ENCODE assay signal across 33 cellular contexts in the genomic region with DNA sequence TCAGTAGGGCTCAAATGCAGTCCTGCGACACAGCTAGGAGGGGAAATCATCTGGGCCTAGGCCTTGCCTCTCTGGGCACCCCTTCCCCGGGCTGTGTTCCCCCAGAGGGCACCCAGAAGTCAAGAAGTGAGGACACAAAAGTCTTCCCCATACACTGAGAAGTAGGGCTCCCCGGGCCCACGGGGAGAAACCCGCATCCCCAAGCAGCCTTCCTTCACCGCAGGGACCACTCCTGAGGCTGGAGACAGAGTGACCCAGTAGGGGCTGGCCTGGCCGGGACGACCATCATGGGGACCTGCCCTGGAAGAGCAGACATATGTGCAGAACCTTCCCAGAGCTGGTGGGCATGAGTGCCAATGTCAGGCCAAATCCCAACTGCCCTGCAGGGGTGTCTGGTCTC.
"Had no signal": no experiment of that assay in that cellular context is flagged by ENCODE, and none has a peak within 500 bp of the region (broad histone marks: within the 10 kb centered on the region; RNA-seq: fewer than 3 reads in every experiment).

No MANE protein-coding gene starts in this region.

- H3K4me3 Mint-ChIP-seq: activated B cell treated with CpG ODN at 0.5 μM for 24 hours; activated CD8-positive, alpha-beta T cell treated with anti-CD3 and anti-CD28 coated beads for 36 hours; activated naive CD4-positive, alpha-beta T cell treated with anti-CD3 and anti-CD28 coated beads, Interleukin-2, amount 10 ng/mL, durations not matched to agents 7 days and 5 days; activated naive CD8-positive, alpha-beta T cell treated with anti-CD3 and anti-CD28 coated beads, Interleukin-2, amount 10 ng/mL, durations not matched to agents 7 days and 5 days; activated T-cell treated with anti-CD3 and anti-CD28 coated beads, Interleukin-2, amount 50 U/mL, for 24 hours; activated T-cell treated with anti-CD3 and anti-CD28 coated beads, Interleukin-2, amount 50 U/mL, for 72 hours; brain; dendritic cell treated with granulocyte-macrophage colony-stimulating factor and Interleukin-4, amounts not matched to agents 40 ng/mL and 50 ng/mL, for 4 days; endodermal cell; T-helper 17 cell; T-helper 2 cell treated with Interferon-gamma antibody and Interleukin-4, amounts not matched to agents 5 μg/mL and 100 μg/mL, for 36 hours had no signal

- H3K27me3 ChIP-seq: ascending aorta, breast epithelium, cardiac muscle cell, colonic mucosa had no signal

- H3K4me1 Mint-ChIP-seq: activated B cell treated with CpG ODN at 0.5 μM for 24 hours; activated naive CD4-positive, alpha-beta T cell treated with anti-CD3 and anti-CD28 coated beads, Interleukin-2, amount 10 ng/mL, durations not matched to agents 7 days and 5 days; activated naive CD8-positive, alpha-beta T cell treated with anti-CD3 and anti-CD28 coated beads, Interleukin-2, amount 10 ng/mL, durations not matched to agents 7 days and 5 days; endodermal cell; T-helper 17 cell had no signal

- H3K9me3 Mint-ChIP-seq: activated B cell treated with CpG ODN at 0.5 μM for 24 hours; activated CD8-positive, alpha-beta T cell treated with anti-CD3 and anti-CD28 coated beads for 36 hours; activated naive CD4-positive, alpha-beta T cell treated with anti-CD3 and anti-CD28 coated beads, Interleukin-2, amount 10 ng/mL, durations not matched to agents 7 days and 5 days; activated naive CD4-positive, alpha-beta T cell treated with anti-CD3 and anti-CD28 coated beads, Interleukin-2, amount 50 U/mL, for 72 hours; activated naive CD8-positive, alpha-beta T cell treated with anti-CD3 and anti-CD28 coated beads, Interleukin-2, amount 10 ng/mL, durations not matched to agents 7 days and 5 days; activated T-cell treated with anti-CD3 and anti-CD28 coated beads, Interleukin-2, amount 50 U/mL, for 24 hours; dendritic cell treated with granulocyte-macrophage colony-stimulating factor and Interleukin-4, amounts not matched to agents 40 ng/mL and 50 ng/mL, for 4 days; T-helper 2 cell treated with Interferon-gamma antibody and Interleukin-4, amounts not matched to agents 5 μg/mL and 100 μg/mL, for 36 hours had no signal

- DNase-seq: activated B cell treated with CpG ODN at 0.5 μM for 24 hours; activated CD4-positive, alpha-beta T cell treated with anti-CD3 and anti-CD28 coated beads for 48 hours; activated CD4-positive, alpha-beta T cell treated with anti-CD3 and anti-CD28 coated beads, Interleukin-2, amount 50 U/mL, for 1 hour; activated CD4-positive, alpha-beta T cell treated with anti-CD3 and anti-CD28 coated beads, Interleukin-2, amount 50 U/mL, for 48 hours; activated CD8-positive, alpha-beta memory T cell treated with anti-CD3 and anti-CD28 coated beads, Interleukin-2, amount 50 U/mL, for 48 hours; activated CD8-positive, alpha-beta T cell treated with anti-CD3 and anti-CD28 coated beads for 36 hours; activated gamma-delta T cell; activated naive CD4-positive, alpha-beta T cell; activated naive CD4-positive, alpha-beta T cell treated with anti-CD3 and anti-CD28 coated beads, Interleukin-2, amount 10 ng/mL, durations not matched to agents 7 days and 5 days; activated naive CD8-positive, alpha-beta T cell treated with anti-CD3 and anti-CD28 coated beads, Interleukin-2, amount 10 ng/mL, durations not matched to agents 7 days and 5 days; activated T-cell treated with anti-CD3 and anti-CD28 coated beads for 4 hours; activated T-cell treated with anti-CD3 and anti-CD28 coated beads, Interleukin-2, amount 50 U/mL, for 24 hours; activated T-cell treated with anti-CD3 and anti-CD28 coated beads, Interleukin-2, amount 50 U/mL, for 72 hours; central memory CD4-positive, alpha-beta T cell; cerebellar nuclear complex; colonic mucosa; dorsolateral prefrontal cortex; effector memory CD4-positive, alpha-beta T cell; endodermal cell; foreskin fibroblast; T-helper 1 cell; T-helper 17 cell; T1000; WERI-Rb-1 had no signal

- H3K4me1 ChIP-seq: ascending aorta, breast epithelium, colonic mucosa had no signal

- H3K27ac Mint-ChIP-seq: activated B cell treated with CpG ODN at 0.5 μM for 24 hours; activated CD8-positive, alpha-beta T cell treated with anti-CD3 and anti-CD28 coated beads for 36 hours; activated naive CD4-positive, alpha-beta T cell treated with anti-CD3 and anti-CD28 coated beads, Interleukin-2, amount 10 ng/mL, durations not matched to agents 7 days and 5 days; activated naive CD4-positive, alpha-beta T cell treated with anti-CD3 and anti-CD28 coated beads, Interleukin-2, amount 50 U/mL, for 72 hours; activated naive CD8-positive, alpha-beta T cell treated with anti-CD3 and anti-CD28 coated beads, Interleukin-2, amount 10 ng/mL, durations not matched to agents 7 days and 5 days; activated T-cell treated with anti-CD3 and anti-CD28 coated beads, Interleukin-2, amount 50 U/mL, for 24 hours; activated T-cell treated with anti-CD3 and anti-CD28 coated beads, Interleukin-2, amount 50 U/mL, for 72 hours; brain; dendritic cell treated with granulocyte-macrophage colony-stimulating factor and Interleukin-4, amounts not matched to agents 40 ng/mL and 50 ng/mL, for 4 days; endodermal cell; T-helper 17 cell; T-helper 2 cell treated with Interferon-gamma antibody and Interleukin-4, amounts not matched to agents 5 μg/mL and 100 μg/mL, for 36 hours had no signal

- H3K27me3 Mint-ChIP-seq: activated B cell treated with CpG ODN at 0.5 μM for 24 hours; activated CD8-positive, alpha-beta T cell treated with anti-CD3 and anti-CD28 coated beads for 36 hours; activated naive CD4-positive, alpha-beta T cell treated with anti-CD3 and anti-CD28 coated beads, Interleukin-2, amount 10 ng/mL, durations not matched to agents 7 days and 5 days; activated naive CD8-positive, alpha-beta T cell treated with anti-CD3 and anti-CD28 coated beads, Interleukin-2, amount 10 ng/mL, durations not matched to agents 7 days and 5 days; activated T-cell treated with anti-CD3 and anti-CD28 coated beads, Interleukin-2, amount 50 U/mL, for 24 hours; dendritic cell treated with granulocyte-macrophage colony-stimulating factor and Interleukin-4, amounts not matched to agents 40 ng/mL and 50 ng/mL, for 4 days; T-helper 17 cell had no signal

- H3K4me3 ChIP-seq: ascending aorta, breast epithelium, cardiac muscle cell, colonic mucosa, dorsolateral prefrontal cortex had no signal

- H3K36me3 ChIP-seq: ascending aorta, breast epithelium, cardiac muscle cell, colonic mucosa, WERI-Rb-1 had no signal

- H3K27ac ChIP-seq: ascending aorta, breast epithelium, cardiac muscle cell, colonic mucosa, dorsolateral prefrontal cortex, WERI-Rb-1 had no signal

- ATAC-seq: activated CD4-positive, CD25-positive, alpha-beta regulatory T cell treated with anti-CD3 and anti-CD28 coated beads, Interleukin-2, amount 50 U/mL, for 24 hours; activated CD8-positive, alpha-beta T cell treated with anti-CD3 and anti-CD28 coated beads for 36 hours; activated naive CD4-positive, alpha-beta T cell treated with anti-CD3 and anti-CD28 coated beads, Interleukin-2, amount 50 U/mL, for 72 hours; activated T-cell treated with anti-CD3 and anti-CD28 coated beads, Interleukin-2, amount 50 U/mL, for 72 hours; esophagus mucosa; T-helper 17 cell had no signal

- H3K9me3 ChIP-seq: ascending aorta, breast epithelium, colonic mucosa had no signal
